In genomic region chr5:6378128-6379023, GRCh38 we compare ENCODE assay signal across 1 cellular context.
A peak's percentile ranks its signal among the peaks of the same experiment; 100 is the strongest.
TF ChIP-seq lines count a peak whose summit lies in the region.

A gene with protein sequence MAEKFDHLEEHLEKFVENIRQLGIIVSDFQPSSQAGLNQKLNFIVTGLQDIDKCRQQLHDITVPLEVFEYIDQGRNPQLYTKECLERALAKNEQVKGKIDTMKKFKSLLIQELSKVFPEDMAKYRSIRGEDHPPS (minus strand): TSS chr5:6378547. CDS start chr5:6378483, 64 bp downstream.

TF ChIP-seq in HepG2, 621 proteins besides CTCF, POLR2A, EP300 and RAD21 (continued from another document and continues in another):
- no peak for TF ChIP-seq ZSCAN5A (CRISPR knock-in tag; IDR thresholded peaks at IDR 0.05; ENCODE audit: borderline replicate concordance)
- TF ChIP-seq, protein P1, sequence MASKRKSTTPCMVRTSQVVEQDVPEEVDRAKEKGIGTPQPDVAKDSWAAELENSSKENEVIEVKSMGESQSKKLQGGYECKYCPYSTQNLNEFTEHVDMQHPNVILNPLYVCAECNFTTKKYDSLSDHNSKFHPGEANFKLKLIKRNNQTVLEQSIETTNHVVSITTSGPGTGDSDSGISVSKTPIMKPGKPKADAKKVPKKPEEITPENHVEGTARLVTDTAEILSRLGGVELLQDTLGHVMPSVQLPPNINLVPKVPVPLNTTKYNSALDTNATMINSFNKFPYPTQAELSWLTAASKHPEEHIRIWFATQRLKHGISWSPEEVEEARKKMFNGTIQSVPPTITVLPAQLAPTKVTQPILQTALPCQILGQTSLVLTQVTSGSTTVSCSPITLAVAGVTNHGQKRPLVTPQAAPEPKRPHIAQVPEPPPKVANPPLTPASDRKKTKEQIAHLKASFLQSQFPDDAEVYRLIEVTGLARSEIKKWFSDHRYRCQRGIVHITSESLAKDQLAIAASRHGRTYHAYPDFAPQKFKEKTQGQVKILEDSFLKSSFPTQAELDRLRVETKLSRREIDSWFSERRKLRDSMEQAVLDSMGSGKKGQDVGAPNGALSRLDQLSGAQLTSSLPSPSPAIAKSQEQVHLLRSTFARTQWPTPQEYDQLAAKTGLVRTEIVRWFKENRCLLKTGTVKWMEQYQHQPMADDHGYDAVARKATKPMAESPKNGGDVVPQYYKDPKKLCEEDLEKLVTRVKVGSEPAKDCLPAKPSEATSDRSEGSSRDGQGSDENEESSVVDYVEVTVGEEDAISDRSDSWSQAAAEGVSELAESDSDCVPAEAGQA (IDR thresholded peaks at IDR 0.05; ENCODE audit: low read depth), result peak; percentile 27; the same call in 1 of the 2 replicates
- TF ChIP-seq, protein P1 (CRISPR knock-in tag; IDR thresholded peaks at IDR 0.05; ENCODE audit: borderline replicate concordance), result no peak
- TF ChIP-seq ZBTB7B (CRISPR knock-in tag; IDR thresholded peaks at IDR 0.05), result peak; percentile 22; the same call in 1 of the 2 replicates
- TF ChIP-seq KDM5A (IDR thresholded peaks at IDR 0.05; ENCODE audit: borderline replicate concordance, low read length), result peak; percentile 50; the same call in 1 of the 2 replicates
- TF ChIP-seq ZNF747 (CRISPR knock-in tag; IDR thresholded peaks at IDR 0.05; ENCODE audit: borderline replicate concordance), result 0 out of 2 replicates have a peak, but pooled peaks have one; percentile 27
- peak; percentile 13; the same call in 1 of the 2 replicates for TF ChIP-seq RXRB (CRISPR knock-in tag; IDR thresholded peaks at IDR 0.05; ENCODE audit: borderline replicate concordance)
- peak; percentile 45; the same call in 1 of the 2 replicates for TF ChIP-seq KLF6 (CRISPR knock-in tag; IDR thresholded peaks at IDR 0.05)
- TF ChIP-seq ZNF629 (CRISPR knock-in tag; conservative IDR thresholded peaks at IDR 0.05), result no peak
- TF ChIP-seq, protein P2, sequence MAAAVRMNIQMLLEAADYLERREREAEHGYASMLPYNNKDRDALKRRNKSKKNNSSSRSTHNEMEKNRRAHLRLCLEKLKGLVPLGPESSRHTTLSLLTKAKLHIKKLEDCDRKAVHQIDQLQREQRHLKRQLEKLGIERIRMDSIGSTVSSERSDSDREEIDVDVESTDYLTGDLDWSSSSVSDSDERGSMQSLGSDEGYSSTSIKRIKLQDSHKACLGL (CRISPR knock-in tag; IDR thresholded peaks at IDR 0.05), result peak; percentile 72; the same call in 1 of the 2 replicates
- TF ChIP-seq ZNF501 (CRISPR knock-in tag; IDR thresholded peaks at IDR 0.05), result peak; percentile 51; the same call in 1 of the 2 replicates
- TF ChIP-seq SIN3A (IDR thresholded peaks at IDR 0.05; ENCODE audit: borderline replicate concordance, low read depth, low read length), result peak; percentile 88; the same call in 1 of the 2 replicates
- TF ChIP-seq ZNF772 (CRISPR knock-in tag; IDR thresholded peaks at IDR 0.05), result no peak
- TF ChIP-seq KDM2A (CRISPR knock-in tag; IDR thresholded peaks at IDR 0.05; ENCODE audit: borderline replicate concordance, low read depth), result peak; percentile 72; the same call in 1 of the 2 replicates
- TF ChIP-seq FOXC1 (CRISPR knock-in tag; IDR thresholded peaks at IDR 0.05; ENCODE audit: borderline replicate concordance), result peak; percentile 28; the same call in 1 of the 2 replicates
- peak; percentile 64; the same call in 1 of the 2 replicates for TF ChIP-seq MYC (CRISPR knock-in tag; IDR thresholded peaks at IDR 0.05; ENCODE audit: borderline replicate concordance)
- TF ChIP-seq, protein P3, sequence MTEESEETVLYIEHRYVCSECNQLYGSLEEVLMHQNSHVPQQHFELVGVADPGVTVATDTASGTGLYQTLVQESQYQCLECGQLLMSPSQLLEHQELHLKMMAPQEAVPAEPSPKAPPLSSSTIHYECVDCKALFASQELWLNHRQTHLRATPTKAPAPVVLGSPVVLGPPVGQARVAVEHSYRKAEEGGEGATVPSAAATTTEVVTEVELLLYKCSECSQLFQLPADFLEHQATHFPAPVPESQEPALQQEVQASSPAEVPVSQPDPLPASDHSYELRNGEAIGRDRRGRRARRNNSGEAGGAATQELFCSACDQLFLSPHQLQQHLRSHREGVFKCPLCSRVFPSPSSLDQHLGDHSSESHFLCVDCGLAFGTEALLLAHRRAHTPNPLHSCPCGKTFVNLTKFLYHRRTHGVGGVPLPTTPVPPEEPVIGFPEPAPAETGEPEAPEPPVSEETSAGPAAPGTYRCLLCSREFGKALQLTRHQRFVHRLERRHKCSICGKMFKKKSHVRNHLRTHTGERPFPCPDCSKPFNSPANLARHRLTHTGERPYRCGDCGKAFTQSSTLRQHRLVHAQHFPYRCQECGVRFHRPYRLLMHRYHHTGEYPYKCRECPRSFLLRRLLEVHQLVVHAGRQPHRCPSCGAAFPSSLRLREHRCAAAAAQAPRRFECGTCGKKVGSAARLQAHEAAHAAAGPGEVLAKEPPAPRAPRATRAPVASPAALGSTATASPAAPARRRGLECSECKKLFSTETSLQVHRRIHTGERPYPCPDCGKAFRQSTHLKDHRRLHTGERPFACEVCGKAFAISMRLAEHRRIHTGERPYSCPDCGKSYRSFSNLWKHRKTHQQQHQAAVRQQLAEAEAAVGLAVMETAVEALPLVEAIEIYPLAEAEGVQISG (CRISPR knock-in tag; IDR thresholded peaks at IDR 0.05), result peak; percentile 78
- TF ChIP-seq FUBP1 (CRISPR knock-in tag; IDR thresholded peaks at IDR 0.05; ENCODE audit: borderline replicate concordance), result no peak
- TF ChIP-seq PRDM10 (CRISPR knock-in tag; IDR thresholded peaks at IDR 0.05; ENCODE audit: low read depth), result no peak
- no peak for TF ChIP-seq ZNF33B (CRISPR knock-in tag; IDR thresholded peaks at IDR 0.05)
- TF ChIP-seq, protein P4, sequence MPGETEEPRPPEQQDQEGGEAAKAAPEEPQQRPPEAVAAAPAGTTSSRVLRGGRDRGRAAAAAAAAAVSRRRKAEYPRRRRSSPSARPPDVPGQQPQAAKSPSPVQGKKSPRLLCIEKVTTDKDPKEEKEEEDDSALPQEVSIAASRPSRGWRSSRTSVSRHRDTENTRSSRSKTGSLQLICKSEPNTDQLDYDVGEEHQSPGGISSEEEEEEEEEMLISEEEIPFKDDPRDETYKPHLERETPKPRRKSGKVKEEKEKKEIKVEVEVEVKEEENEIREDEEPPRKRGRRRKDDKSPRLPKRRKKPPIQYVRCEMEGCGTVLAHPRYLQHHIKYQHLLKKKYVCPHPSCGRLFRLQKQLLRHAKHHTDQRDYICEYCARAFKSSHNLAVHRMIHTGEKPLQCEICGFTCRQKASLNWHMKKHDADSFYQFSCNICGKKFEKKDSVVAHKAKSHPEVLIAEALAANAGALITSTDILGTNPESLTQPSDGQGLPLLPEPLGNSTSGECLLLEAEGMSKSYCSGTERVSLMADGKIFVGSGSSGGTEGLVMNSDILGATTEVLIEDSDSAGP (CRISPR knock-in tag; IDR thresholded peaks at IDR 0.05; ENCODE audit: borderline replicate concordance), result peak; percentile 81; the same call in 1 of the 2 replicates
- peak; percentile 74 for TF ChIP-seq RBM39 (IDR thresholded peaks at IDR 0.05; ENCODE audit: low read depth, low read length, poor library complexity, severe bottlenecking)
- TF ChIP-seq, protein P5, sequence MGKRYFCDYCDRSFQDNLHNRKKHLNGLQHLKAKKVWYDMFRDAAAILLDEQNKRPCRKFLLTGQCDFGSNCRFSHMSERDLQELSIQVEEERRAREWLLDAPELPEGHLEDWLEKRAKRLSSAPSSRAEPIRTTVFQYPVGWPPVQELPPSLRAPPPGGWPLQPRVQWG (CRISPR knock-in tag; IDR thresholded peaks at IDR 0.05; ENCODE audit: borderline replicate concordance, low read depth), result no peak
- TF ChIP-seq NBN (conservative IDR thresholded peaks at IDR 0.05), result no peak
- TF ChIP-seq, protein P6, sequence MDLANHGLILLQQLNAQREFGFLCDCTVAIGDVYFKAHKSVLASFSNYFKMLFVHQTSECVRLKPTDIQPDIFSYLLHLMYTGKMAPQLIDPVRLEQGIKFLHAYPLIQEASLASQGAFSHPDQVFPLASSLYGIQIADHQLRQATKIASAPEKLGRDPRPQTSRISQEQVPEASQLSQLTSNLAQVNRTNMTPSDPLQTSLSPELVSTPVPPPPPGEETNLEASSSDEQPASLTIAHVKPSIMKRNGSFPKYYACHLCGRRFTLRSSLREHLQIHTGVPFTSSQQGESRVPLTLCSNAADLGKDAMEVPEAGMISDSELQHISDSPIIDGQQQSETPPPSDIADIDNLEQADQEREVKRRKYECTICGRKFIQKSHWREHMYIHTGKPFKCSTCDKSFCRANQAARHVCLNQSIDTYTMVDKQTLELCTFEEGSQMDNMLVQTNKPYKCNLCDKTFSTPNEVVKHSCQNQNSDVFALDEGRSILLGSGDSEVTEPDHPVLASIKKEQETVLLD (CRISPR knock-in tag; IDR thresholded peaks at IDR 0.05; ENCODE audit: low read depth), result 0 out of 2 replicates have a peak, but pooled peaks have one; percentile 43
- TF ChIP-seq, protein P7, sequence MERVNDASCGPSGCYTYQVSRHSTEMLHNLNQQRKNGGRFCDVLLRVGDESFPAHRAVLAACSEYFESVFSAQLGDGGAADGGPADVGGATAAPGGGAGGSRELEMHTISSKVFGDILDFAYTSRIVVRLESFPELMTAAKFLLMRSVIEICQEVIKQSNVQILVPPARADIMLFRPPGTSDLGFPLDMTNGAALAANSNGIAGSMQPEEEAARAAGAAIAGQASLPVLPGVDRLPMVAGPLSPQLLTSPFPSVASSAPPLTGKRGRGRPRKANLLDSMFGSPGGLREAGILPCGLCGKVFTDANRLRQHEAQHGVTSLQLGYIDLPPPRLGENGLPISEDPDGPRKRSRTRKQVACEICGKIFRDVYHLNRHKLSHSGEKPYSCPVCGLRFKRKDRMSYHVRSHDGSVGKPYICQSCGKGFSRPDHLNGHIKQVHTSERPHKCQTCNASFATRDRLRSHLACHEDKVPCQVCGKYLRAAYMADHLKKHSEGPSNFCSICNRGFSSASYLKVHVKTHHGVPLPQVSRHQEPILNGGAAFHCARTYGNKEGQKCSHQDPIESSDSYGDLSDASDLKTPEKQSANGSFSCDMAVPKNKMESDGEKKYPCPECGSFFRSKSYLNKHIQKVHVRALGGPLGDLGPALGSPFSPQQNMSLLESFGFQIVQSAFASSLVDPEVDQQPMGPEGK (CRISPR knock-in tag; IDR thresholded peaks at IDR 0.05), result peak; percentile 39
- TF ChIP-seq ZZZ3 (CRISPR knock-in tag; IDR thresholded peaks at IDR 0.05; ENCODE audit: borderline replicate concordance), result peak; percentile 17; the same call in 1 of the 2 replicates
